Comparison of ENCODE assay signal across 9 cellular contexts in genomic region chr7:131556055-131556911, GRCh38. TPM values are rescaled to one million over a fixed set of nuclear protein-coding genes. Genes with fewer than 3 reads are reported as not detected.
DNase-seq lines count a peak whose midpoint lies in the region; ATAC-seq and TF ChIP-seq lines count a peak whose summit lies in the region.
"Had no signal": no experiment of that assay in that cellular context is flagged by ENCODE, and none has a peak within 500 bp of the region (broad histone marks: within the 10 kb centered on the region; RNA-seq: fewer than 3 reads in every experiment).

Gene PODXL (minus strand): TSS chr7:131556628. CDS start chr7:131556359, 269 bp downstream.

- peak within 1 kb of the TSS; percentile 85 for H3K4me3 Mint-ChIP-seq in glutamatergic neuron (ENCODE audit: unreplicated experiment)

- H2AK9ac ChIP-seq in IMR-90 (replicated peaks; ENCODE audit: low read depth, low read length, poor library complexity), result peak within 1 kb of the TSS; percentile 70

- peaks cover 5% of the 10 kb centered on the region for H3K4me1 Mint-ChIP-seq in glutamatergic neuron (ENCODE audit: low read depth, unreplicated experiment)

- H3K9me3 ChIP-seq in IMR-90 (ENCODE audit: control insufficient read depth, insufficient read depth, low read length), result no peaks in the 10 kb centered on the region
- no peaks in the 10 kb centered on the region for H3K9me3 ChIP-seq in SJCRH30 (replicated peaks)
- H3K9me3 ChIP-seq in transverse colon, result no peaks in the 10 kb centered on the region

- ATAC-seq in GM21528 (IDR thresholded peaks at IDR 0.05; ENCODE audit: low FRiP score, unreplicated experiment) (peak; percentile 80), IMR-90 (ENCODE audit: low read depth) (peak; percentile 91)

- H3K27ac ChIP-seq in IMR-90 (ENCODE audit: insufficient read depth, low read length), result no peak within 1 kb of the TSS
- H3K27ac ChIP-seq in SJCRH30, result peak within 1 kb of the TSS; percentile 74
- H3K27ac ChIP-seq in transverse colon, result peak within 1 kb of the TSS; percentile 70 to 72 (median 70)
- H3K27ac ChIP-seq: epithelial cell of prostate had no signal

- TF ChIP-seq POLR2A in IMR-90 (IDR thresholded peaks at IDR 0.05; ENCODE audit: low read depth, low read length) (no peak), transverse colon (IDR thresholded peaks at IDR 0.05) (peak; percentile 3)

- WGBS in IMR-90 (ENCODE audit: extremely low coverage in 2 of 2, insufficient read length in 1 of 2), 2 experiments, result 0% methylated on average over 34 of the region's 112 CpGs; no CpG with 5 or more reads in 1 of the 2 experiments
- WGBS in transverse colon (ENCODE audit: low coverage in 1 of 2), 2 donors, result 1% methylated on average over 37 of the region's 112 CpGs; no CpG with 5 or more reads in 1 of the 2 donors

- peak within 1 kb of the TSS; percentile 52 for H3K27ac Mint-ChIP-seq in glutamatergic neuron (ENCODE audit: unreplicated experiment)

- CTCF ChIA-PET in IMR-90 (lab: Yijun Ruan, JAX), result no interaction called here

- no peak for TF ChIP-seq CTCF in IMR-90 (conservative IDR thresholded peaks at IDR 0.05; ENCODE audit: low read depth, low read length)
- TF ChIP-seq CTCF in glutamatergic neuron (IDR thresholded peaks at IDR 0.05; ENCODE audit: partially characterized antibody, unreplicated experiment), result no peak
- no peak for TF ChIP-seq CTCF in transverse colon (IDR thresholded peaks at IDR 0.05)

- peak within 1 kb of the TSS; percentile 65 for H3K4me3 ChIP-seq in IMR-90 (ENCODE audit: insufficient read depth, low read depth, low read length)
- H3K4me3 ChIP-seq in SJCRH30, result peak within 1 kb of the TSS; percentile 78
- H3K4me3 ChIP-seq in transverse colon, result peak within 1 kb of the TSS; percentile 43 to 63 (median 58)

- dilution Hi-C loops in IMR-90 (cut with HindIII; ENCODE audit: low sequenced_read_pairs, unreplicated experiment), result no loop called here

- no TSS peak for BruUV-seq in IMR-90 (replicated peaks; lab: Mats Ljungman, UMichigan)

- H3K14ac ChIP-seq in IMR-90 (replicated peaks; ENCODE audit: low read depth, low read length), result no peak within 1 kb of the TSS

- intact Hi-C loops in IMR-90 (cut with micrococcal nuclease) (no loop called here), transverse colon (cut with DNase I; ENCODE audit: low total_unique reads) (no loop called here)

- peak; percentile 16 for DNase-seq in DMS153 treated with DMSO at 0.1 percent for 48 hours (lab: John Stamatoyannopoulos, UW; ENCODE audit: unreplicated experiment)
- peak; percentile 17 for DNase-seq in IMR-90
- peak; percentile 80 to 82 for DNase-seq in SJCRH30
- DNase-seq in activated naive CD4-positive, alpha-beta T cell treated with anti-CD3 and anti-CD28 coated beads, Interleukin-2, amount 50 U/mL, for 16 hours, result peak; percentile 47
- DNase-seq in glutamatergic neuron, result peak; percentile 81
- peak; percentile 58 for DNase-seq in occipital lobe (lab: John Stamatoyannopoulos, UW)
- DNase-seq in transverse colon, result peak; percentile 74

- H2AK5ac ChIP-seq in IMR-90 (ENCODE audit: low read depth, low read length), result no peak within 1 kb of the TSS

- no peak within 1 kb of the TSS for H3K18ac ChIP-seq in IMR-90 (ENCODE audit: low read depth, low read length)

- H3K56ac ChIP-seq in IMR-90 (ENCODE audit: extremely low read depth, insufficient read depth, low read length), result no peak within 1 kb of the TSS

- H4K5ac ChIP-seq in IMR-90 (ENCODE audit: low read depth, low read length), result no peak within 1 kb of the TSS

- no peak within 1 kb of the TSS for H2BK15ac ChIP-seq in IMR-90 (ENCODE audit: low read depth, low read length)

- H3K27me3 Mint-ChIP-seq in glutamatergic neuron (ENCODE audit: unreplicated experiment), result peaks cover 9% of the 10 kb centered on the region

- peak within 1 kb of the TSS; percentile 24; the same call in 1 of the 2 replicates for H3K23ac ChIP-seq in IMR-90 (ENCODE audit: low read depth, low read length)

- H3K4me1 ChIP-seq in IMR-90 (ENCODE audit: control insufficient read depth, insufficient read depth, low read length) (0 out of 2 replicates have a peak, but pooled peaks cover 4% of the 10 kb centered on the region), SJCRH30 (peaks cover 9% of the 10 kb centered on the region), transverse colon (peaks cover 11 to 27% (median 25%) of the 10 kb centered on the region in 4 donors)

- H3K36me3 ChIP-seq in IMR-90 (ENCODE audit: control insufficient read depth, insufficient read depth, low read length), result no peaks in the 10 kb centered on the region
- no peaks in the 10 kb centered on the region; the same call in 1 of the 2 replicates for H3K36me3 ChIP-seq in SJCRH30
- H3K36me3 ChIP-seq in transverse colon, result no peaks in the 10 kb centered on the region

- no peak for TF ChIP-seq RAD21 in IMR-90 (IDR thresholded peaks at IDR 0.05; ENCODE audit: low read length)

- H4K20me1 ChIP-seq in IMR-90 (ENCODE audit: insufficient read depth, low read length), result no peaks in the 10 kb centered on the region; the same call in 1 of the 2 replicates

- H4K8ac ChIP-seq in IMR-90 (ENCODE audit: low read depth in 2 of 2, low read length in 2 of 2), result peak within 1 kb of the TSS in 1 of 2 experiments; percentile 24; a peak in 1 of 4 replicates

- no peak within 1 kb of the TSS for H4K91ac ChIP-seq in IMR-90 (ENCODE audit: insufficient read depth, low read depth, low read length)

- H2BK20ac ChIP-seq in IMR-90 (ENCODE audit: low read depth, low read length), result no peak within 1 kb of the TSS

- H3K4ac ChIP-seq in IMR-90 (ENCODE audit: low read depth, low read length), result peak within 1 kb of the TSS; percentile 22; the same call in 1 of the 2 replicates

- peak within 1 kb of the TSS; percentile 79 for H3K4me2 ChIP-seq in IMR-90 (ENCODE audit: low read depth, low read length)

- H3K9me3 Mint-ChIP-seq in glutamatergic neuron (ENCODE audit: unreplicated experiment), result peaks cover 13% of the 10 kb centered on the region

- peaks cover 0 to 11% of the 10 kb centered on the region in 2 experiments; a peak in 2 of 4 replicates for H3K79me1 ChIP-seq in IMR-90 (ENCODE audit: low read depth in 1 of 2, low read length in 2 of 2)

- no peak within 1 kb of the TSS for H2BK5ac ChIP-seq in IMR-90 (ENCODE audit: low read depth, low read length, poor library complexity, severe bottlenecking)

- H2BK120ac ChIP-seq in IMR-90 (ENCODE audit: low read depth, low read length), result no peak within 1 kb of the TSS

- H3K27me3 ChIP-seq in IMR-90 (ENCODE audit: control insufficient read depth, insufficient read depth, low read length), result peaks cover 33% of the 10 kb centered on the region; the same call in 1 of the 2 replicates
- H3K27me3 ChIP-seq in SJCRH30, result no peaks in the 10 kb centered on the region
- peaks cover 50% of the 10 kb centered on the region for H3K27me3 ChIP-seq in transverse colon

- H2AFZ ChIP-seq in IMR-90 (replicated peaks; ENCODE audit: low read length, poor library complexity), result peak within 1 kb of the TSS; percentile 93

- TF ChIP-seq EP300 in transverse colon (IDR thresholded peaks at IDR 0.05; ENCODE audit: low read depth), result no peak

- POLR2A ChIA-PET in IMR-90 (lab: Charles Lee; ENCODE audit: unreplicated experiment), result no interaction called here

- in situ Hi-C loops in IMR-90 (cut with MboI; ENCODE audit: low sequenced_read_pairs), result no loop called here
- in situ Hi-C loops in transverse colon (cut with MboI; ENCODE audit: low pct_ligation_motif_present in 1 of 4, low pct_unique_long_range_greater_than_20kb in 1 of 4, low sequenced_read_pairs in 3 of 4), result no loop called here

- no peaks in the 10 kb centered on the region for H3K36me3 Mint-ChIP-seq in glutamatergic neuron (ENCODE audit: unreplicated experiment)

- no peak within 1 kb of the TSS for H3K9ac ChIP-seq in IMR-90 (ENCODE audit: low read depth, low read length)

- peaks cover 6% of the 10 kb centered on the region; the same call in 1 of the 2 replicates for H3K9me1 ChIP-seq in IMR-90 (ENCODE audit: insufficient read depth, low read length)

TF ChIP-seq in IMR-90, 13 proteins besides CTCF, POLR2A, EP300 and RAD21:
- TF ChIP-seq USF2 (IDR thresholded peaks at IDR 0.05; ENCODE audit: low read depth, low read length), result no peak
- TF ChIP-seq CHD1 (IDR thresholded peaks at IDR 0.05; ENCODE audit: low read depth, low read length), result no peak
- no peak for TF ChIP-seq NFE2L2 (IDR thresholded peaks at IDR 0.05; ENCODE audit: low read depth, low read length)
- no peak for TF ChIP-seq MAFK (IDR thresholded peaks at IDR 0.05; ENCODE audit: low read depth, low read length)
- TF ChIP-seq MAZ (IDR thresholded peaks at IDR 0.05; ENCODE audit: borderline replicate concordance, low read depth, low read length), result no peak
- TF ChIP-seq CEBPB (IDR thresholded peaks at IDR 0.05; ENCODE audit: low read depth, low read length), result no peak
- TF ChIP-seq RFX5 (IDR thresholded peaks at IDR 0.05; ENCODE audit: low read depth, low read length), result no peak
- TF ChIP-seq RCOR1 (IDR thresholded peaks at IDR 0.05; ENCODE audit: insufficient replicate concordance, low read length), result no peak
- no peak for TF ChIP-seq BHLHE40 (IDR thresholded peaks at IDR 0.05; ENCODE audit: low read depth, low read length)
- no peak for TF ChIP-seq FOS (IDR thresholded peaks at IDR 0.05; ENCODE audit: low read depth, low read length)
- TF ChIP-seq SMC3 (IDR thresholded peaks at IDR 0.05; ENCODE audit: low read depth, low read length), result no peak
- no peak for TF ChIP-seq MXI1 (IDR thresholded peaks at IDR 0.05; ENCODE audit: borderline replicate concordance, low read depth, low read length)

RNA-seq across cellular contexts. Expression of gene PODXL, which starts in this region (rescaled TPM):
- total RNA-seq in IMR-90 (2012; rRNA removed) (1.3 and 1.4 TPM in 2 replicates), glutamatergic neuron (ENCODE audit: unreplicated experiment) (12.3 TPM), occipital lobe (11.1 TPM), transverse colon (10 to 100 TPM; 11.7 to 25.8 (median 16.1) TPM)
- polyA plus RNA-seq in IMR-90 (2012; rRNA removed), result 3.8 and 4.2 TPM in 2 replicates
- polyA plus RNA-seq in IMR-90 (2012; cell fraction: cytosol; rRNA removed), result 1.9 and 2.1 TPM in 2 replicates
- polyA plus RNA-seq in IMR-90 (2012; cell fraction: nucleus; rRNA removed; ENCODE audit: low replicate concordance), result 6.7 and 7.8 TPM in 2 replicates
- 71.1 and 78.1 TPM in 2 replicates for total RNA-seq in SJCRH30 (2014; rRNA removed; shearing (Covaris generic))

Comparison
In these comparisons a context has a peak if more than half of its experiments do, and no peak if none do; other contexts are left out.
1. DNase-seq: peak in every context shown above with its lines; median percentile 81 in SJCRH30; 81 in glutamatergic neuron; 74 in transverse colon; 58 in occipital lobe; 47 in activated naive CD4-positive, alpha-beta T cell treated with anti-CD3 and anti-CD28 coated beads, Interleukin-2, amount 50 U/mL, for 16 hours; 17 in IMR-90; 16 in DMS153 treated with DMSO at 0.1 percent for 48 hours.